ENCODE assay signal across 27 cellular contexts in the genomic region with DNA sequence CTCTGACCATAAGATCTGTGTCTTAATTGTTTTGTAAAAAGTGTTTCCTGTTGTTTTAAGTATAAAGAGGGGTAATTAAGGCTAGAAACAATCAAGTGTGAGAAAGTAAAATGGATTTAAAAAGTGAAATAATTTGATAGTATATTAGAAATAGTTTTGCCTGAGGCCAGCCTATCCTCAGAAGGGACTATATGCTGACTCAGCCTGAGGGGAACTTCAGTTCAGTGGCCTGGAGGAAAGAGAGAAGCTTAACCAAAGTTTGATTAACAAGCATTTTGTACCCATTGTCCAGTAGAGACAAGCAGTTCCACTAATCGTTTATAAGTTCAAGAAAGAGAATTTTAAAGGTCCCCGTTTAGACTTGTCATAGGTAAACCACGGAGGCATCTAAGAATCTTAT.
"Had no signal": no experiment of that assay in that cellular context is flagged by ENCODE, and none has a peak within 500 bp of the region (broad histone marks: within the 10 kb centered on the region; RNA-seq: fewer than 3 reads in every experiment).

No MANE protein-coding gene starts in this region.

- H3K4me3 ChIP-seq: stomach, suprapubic skin, testis, thoracic aorta, thyroid gland, tibial artery, tibial nerve, transverse colon, upper lobe of left lung, upper lobe of right lung, uterus, vagina had no signal

- H3K4me1 ChIP-seq: stomach, suprapubic skin, testis, thyroid gland, tibial artery, tibial nerve, transverse colon, upper lobe of left lung, upper lobe of right lung, uterus, vagina had no signal

- DNase-seq: stimulated activated CD4-positive, alpha-beta T cell treated with anti-CD3 and anti-CD28 coated beads, Interleukin-2, amount 100 ng/mL, for 48 hours; stimulated activated CD4-positive, alpha-beta T cell treated with anti-CD3 and anti-CD28 coated beads, Interleukin-4, amount 100 ng/mL, for 1 hour; stimulated activated CD4-positive, alpha-beta T cell treated with anti-CD3 and anti-CD28 coated beads, Interleukin-4, amount 100 ng/mL, for 24 hours; stimulated activated CD4-positive, alpha-beta T cell treated with anti-CD3 and anti-CD28 coated beads, Interleukin-4, amount 100 ng/mL, for 4 hours; stimulated activated CD8-positive, alpha-beta memory T cell treated with anti-CD3 and anti-CD28 coated beads, Interleukin-4, amount 100 ng/mL, for 48 hours; stimulated activated naive B cell treated with anti-CD40 and anti-IgM and Interleukin-4, amounts not matched to agents 10 μg/mL and 1 μg/mL and 100 μg/mL, for 72 hours; stimulated activated naive CD4-positive, alpha-beta T cell; stimulated activated naive CD4-positive, alpha-beta T cell treated with Interleukin-2 at 50 U/mL for 16 hours; stimulated activated naive CD8-positive, alpha-beta T cell treated with anti-CD3 and anti-CD28 coated beads, Interleukin-15, amount 100 ng/mL, for 72 hours; stimulated activated naive CD8-positive, alpha-beta T cell treated with anti-CD3 and anti-CD28 coated beads, Interleukin-15, Interleukin-2, amounts not matched to agents 100 U/mL and 50 U/mL, for 24 hours; stomach; substantia nigra; testis; thyroid gland; tibial artery; transverse colon; trophoblast cell; upper lobe of left lung; upper lobe of right lung; uterus had no signal

- H3K27ac ChIP-seq: stomach, suprapubic skin, testis, thoracic aorta, thyroid gland, tibial artery, tibial nerve, transverse colon, upper lobe of left lung, upper lobe of right lung, uterus, vagina had no signal

- FAIRE-seq: urothelium cell line had no signal

- ATAC-seq: stimulated activated effector memory CD8-positive, alpha-beta T cell treated with anti-CD3 and anti-CD28 coated beads, Interleukin-12 subunit alpha, Interleukin-12 subunit beta, amount 100 ng/mL, for 72 hours; stimulated activated memory B cell treated with anti-CD40 and anti-IgM and Interleukin-4, amounts not matched to agents 10 μg/mL and 1 μg/mL and 100 μg/mL, for 72 hours; stimulated activated naive B cell treated with anti-CD40 and anti-IgM and Interleukin-4, amounts not matched to agents 10 μg/mL and 1 μg/mL and 100 μg/mL, for 72 hours; stimulated activated naive CD8-positive, alpha-beta T cell treated with anti-CD3 and anti-CD28 coated beads, Interleukin-15, amount 100 ng/mL, for 72 hours; stimulated activated naive CD8-positive, alpha-beta T cell treated with anti-CD3 and anti-CD28 coated beads, Interleukin-15, Interleukin-2, amounts not matched to agents 100 U/mL and 50 U/mL, for 24 hours; upper lobe of right lung had no signal

- H3K36me3 ChIP-seq: stomach, suprapubic skin, thoracic aorta, thyroid gland, tibial artery, tibial nerve, transverse colon, upper lobe of left lung, upper lobe of right lung, vagina had no signal

- H3K9me3 ChIP-seq: stomach, testis, thoracic aorta, thyroid gland, tibial artery, tibial nerve, upper lobe of left lung, upper lobe of right lung, uterus, vagina had no signal

- H3K27me3 ChIP-seq: stomach, suprapubic skin, testis, thyroid gland, tibial artery, tibial nerve, transverse colon, upper lobe of left lung, upper lobe of right lung, uterus, vagina had no signal
